Comparison of ENCODE assay signal across 9 cellular contexts in genomic region chr5:177004961-177005360, GRCh38. TPM values are rescaled to one million over a fixed set of nuclear protein-coding genes. Genes with fewer than 3 reads are reported as not detected.
DNase-seq lines count a peak whose midpoint lies in the region; ATAC-seq and TF ChIP-seq lines count a peak whose summit lies in the region.
"Had no signal": no experiment of that assay in that cellular context is flagged by ENCODE, and none has a peak within 500 bp of the region (broad histone marks: within the 10 kb centered on the region; RNA-seq: fewer than 3 reads in every experiment).

No MANE protein-coding gene starts in this region.

- POLR2A ChIA-PET in activated CD8-positive, alpha-beta T cell treated with anti-CD3 and anti-CD28 coated beads for 36 hours (lab: Charles Lee) = interaction anchor here (0.6 to 3.7 kb wide), 7 partner anchors 8 to 60 kb away, joined by 3 to 29 read pairs (median 4); partner anchors contain the start of gene ZNF346

- peaks cover 16% of the 10 kb centered on the region for H3K4me1 Mint-ChIP-seq in activated CD4-positive, alpha-beta T cell treated with anti-CD3 and anti-CD28 coated beads, Interleukin-2, amount 10 ng/mL, durations not matched to agents 24 days and 14 days
- H3K4me1 Mint-ChIP-seq in activated CD8-positive, alpha-beta T cell treated with anti-CD3 and anti-CD28 coated beads for 36 hours (ENCODE audit: low read depth) = peaks cover 30% of the 10 kb centered on the region
- H3K4me1 Mint-ChIP-seq in stimulated activated memory B cell treated with anti-CD40 and anti-IgM and Interleukin-4, amounts not matched to agents 10 μg/mL and 1 μg/mL and 100 μg/mL, for 72 hours = peaks cover 29% of the 10 kb centered on the region

- DNase-seq in activated CD4-positive, alpha-beta T cell treated with anti-CD3 and anti-CD28 coated beads, Interleukin-2, amount 10 ng/mL, durations not matched to agents 24 days and 14 days = no peak
- no peak for DNase-seq in activated CD4-positive, alpha-beta T cell treated with anti-CD3 and anti-CD28 coated beads for 48 hours
- no peak for DNase-seq in activated CD8-positive, alpha-beta T cell treated with anti-CD3 and anti-CD28 coated beads for 36 hours
- DNase-seq in germinal center (ENCODE audit: low spot score) = no peak
- DNase-seq in NCI-H345 treated with DMSO at 0.1 percent for 48 hours (lab: John Stamatoyannopoulos, UW; ENCODE audit: unreplicated experiment) = no peak
- DNase-seq: foreskin melanocyte had no signal

- peak overlapping the region; percentile 96 for H3K4me3 Mint-ChIP-seq in activated CD4-positive, alpha-beta T cell treated with anti-CD3 and anti-CD28 coated beads, Interleukin-2, amount 10 ng/mL, durations not matched to agents 24 days and 14 days
- peak overlapping the region; percentile 93 for H3K4me3 Mint-ChIP-seq in activated CD8-positive, alpha-beta T cell treated with anti-CD3 and anti-CD28 coated beads for 36 hours
- H3K4me3 Mint-ChIP-seq in stimulated activated memory B cell treated with anti-CD40 and anti-IgM and Interleukin-4, amounts not matched to agents 10 μg/mL and 1 μg/mL and 100 μg/mL, for 72 hours = peak overlapping the region; percentile 96

- H3K36me3 Mint-ChIP-seq in activated CD4-positive, alpha-beta T cell treated with anti-CD3 and anti-CD28 coated beads, Interleukin-2, amount 10 ng/mL, durations not matched to agents 24 days and 14 days (ENCODE audit: low read depth) = peaks cover 15% of the 10 kb centered on the region
- peaks cover 18% of the 10 kb centered on the region for H3K36me3 Mint-ChIP-seq in activated CD8-positive, alpha-beta T cell treated with anti-CD3 and anti-CD28 coated beads for 36 hours (ENCODE audit: low read depth)
- H3K36me3 Mint-ChIP-seq in stimulated activated memory B cell treated with anti-CD40 and anti-IgM and Interleukin-4, amounts not matched to agents 10 μg/mL and 1 μg/mL and 100 μg/mL, for 72 hours = no peaks in the 10 kb centered on the region

- H3K27me3 Mint-ChIP-seq in activated CD4-positive, alpha-beta T cell treated with anti-CD3 and anti-CD28 coated beads, Interleukin-2, amount 10 ng/mL, durations not matched to agents 24 days and 14 days = no peaks in the 10 kb centered on the region
- H3K27me3 Mint-ChIP-seq in activated CD8-positive, alpha-beta T cell treated with anti-CD3 and anti-CD28 coated beads for 36 hours = no peaks in the 10 kb centered on the region
- no peaks in the 10 kb centered on the region for H3K27me3 Mint-ChIP-seq in stimulated activated memory B cell treated with anti-CD40 and anti-IgM and Interleukin-4, amounts not matched to agents 10 μg/mL and 1 μg/mL and 100 μg/mL, for 72 hours

- no peaks in the 10 kb centered on the region for H3K27me3 ChIP-seq in iPS-18a (ENCODE audit: control insufficient read depth, insufficient read depth, low read length)

- H3K9me3 Mint-ChIP-seq in activated CD4-positive, alpha-beta T cell treated with anti-CD3 and anti-CD28 coated beads, Interleukin-2, amount 10 ng/mL, durations not matched to agents 24 days and 14 days = no peaks in the 10 kb centered on the region
- no peaks in the 10 kb centered on the region for H3K9me3 Mint-ChIP-seq in activated CD8-positive, alpha-beta T cell treated with anti-CD3 and anti-CD28 coated beads for 36 hours
- H3K9me3 Mint-ChIP-seq in stimulated activated memory B cell treated with anti-CD40 and anti-IgM and Interleukin-4, amounts not matched to agents 10 μg/mL and 1 μg/mL and 100 μg/mL, for 72 hours = peaks cover 2% of the 10 kb centered on the region

- no peak overlapping the region for H3K27ac ChIP-seq in iPS-18a (ENCODE audit: low read length)

- H3K36me3 ChIP-seq in iPS-18a (ENCODE audit: control insufficient read depth, low read depth, low read length) = no peaks in the 10 kb centered on the region

- peak overlapping the region; percentile 90 for H3K9ac ChIP-seq in iPS-18a (ENCODE audit: low read length)

- no peak for ATAC-seq in activated CD8-positive, alpha-beta T cell treated with anti-CD3 and anti-CD28 coated beads for 36 hours
- ATAC-seq in stimulated activated memory B cell treated with anti-CD40 and anti-IgM and Interleukin-4, amounts not matched to agents 10 μg/mL and 1 μg/mL and 100 μg/mL, for 72 hours = no peak
- no peak for ATAC-seq in GM21360 (IDR thresholded peaks at IDR 0.05; ENCODE audit: unreplicated experiment)

- H3K9me3 ChIP-seq in iPS-18a (ENCODE audit: control insufficient read depth, low read depth, low read length) = no peaks in the 10 kb centered on the region

- peaks cover 9% of the 10 kb centered on the region for H3K4me1 ChIP-seq in iPS-18a (ENCODE audit: control insufficient read depth, low read depth, low read length)

- intact Hi-C loops in activated CD4-positive, alpha-beta T cell treated with anti-CD3 and anti-CD28 coated beads, Interleukin-2, amount 10 ng/mL, durations not matched to agents 24 days and 14 days (cut with micrococcal nuclease) = loop anchor here (5.0 kb wide), 3 partner anchors 358 to 468 kb away; partner anchors contain the start of genes GRK6, RNF44 and TSPAN17
- intact Hi-C loops in activated CD8-positive, alpha-beta T cell treated with anti-CD3 and anti-CD28 coated beads for 36 hours (cut with micrococcal nuclease) = no loop called here

- TF ChIP-seq CTCF in activated CD8-positive, alpha-beta T cell treated with anti-CD3 and anti-CD28 coated beads for 36 hours (IDR thresholded peaks at IDR 0.05) = no peak

- no peak overlapping the region for H3K27ac Mint-ChIP-seq in activated CD4-positive, alpha-beta T cell treated with anti-CD3 and anti-CD28 coated beads, Interleukin-2, amount 10 ng/mL, durations not matched to agents 24 days and 14 days
- no peak overlapping the region for H3K27ac Mint-ChIP-seq in activated CD8-positive, alpha-beta T cell treated with anti-CD3 and anti-CD28 coated beads for 36 hours
- peak overlapping the region; percentile 94 for H3K27ac Mint-ChIP-seq in stimulated activated memory B cell treated with anti-CD40 and anti-IgM and Interleukin-4, amounts not matched to agents 10 μg/mL and 1 μg/mL and 100 μg/mL, for 72 hours

- peak overlapping the region; percentile 58 for H3K4me3 ChIP-seq in iPS-18a (ENCODE audit: low read length)

- CTCF ChIA-PET in activated CD8-positive, alpha-beta T cell treated with anti-CD3 and anti-CD28 coated beads for 36 hours (lab: Charles Lee) = interaction anchor here (0.8 to 2.7 kb wide), 12 partner anchors 8 to 344 kb away, joined by 3 to 14 read pairs (median 4); partner anchors contain the start of gene ZNF346

RNA-seq across cellular contexts. Expression of gene UIMC1, which starts 1.6 kb away (rescaled TPM):
- 65.2 and 68.5 TPM in 2 replicates for total RNA-seq in activated CD4-positive, alpha-beta T cell treated with anti-CD3 and anti-CD28 coated beads, Interleukin-2, amount 10 ng/mL, durations not matched to agents 24 days and 14 days
- total RNA-seq in activated CD8-positive, alpha-beta T cell treated with anti-CD3 and anti-CD28 coated beads for 36 hours = 10 to 100 TPM; 54.1 to 57.0 TPM

RNA-seq across cellular contexts. Expression of gene ZNF346, which starts 17.5 kb away (rescaled TPM):
- 30.2 and 32.1 TPM in 2 replicates for total RNA-seq in activated CD4-positive, alpha-beta T cell treated with anti-CD3 and anti-CD28 coated beads, Interleukin-2, amount 10 ng/mL, durations not matched to agents 24 days and 14 days
- total RNA-seq in activated CD8-positive, alpha-beta T cell treated with anti-CD3 and anti-CD28 coated beads for 36 hours = 10 to 100 TPM; 15.0 to 17.0 TPM
